8 cellular contexts compared by ENCODE assay signal in genomic region chr7:64794171-64794844, GRCh38. TPM values are rescaled to one million over a fixed set of nuclear protein-coding genes. Genes with fewer than 3 reads are reported as not detected.
DNase-seq lines count a peak whose midpoint lies in the region; ATAC-seq and TF ChIP-seq lines count a peak whose summit lies in the region.

Gene ZNF138 (plus strand): TSS chr7:64794428. CDS start chr7:64794569, 141 bp downstream.

- H3K36me3 ChIP-seq in heart right ventricle (peaks cover 0 to 13% (median 0%) of the 10 kb centered on the region in 9 donors), transverse colon (no peaks in the 10 kb centered on the region)

- TF ChIP-seq POLR2A in transverse colon (IDR thresholded peaks at IDR 0.05), result peak; percentile 70

- DNase-seq in GM13976 (ENCODE audit: low spot score), result peak; percentile 94
- peak; percentile 93 for DNase-seq in NCI-H1436 treated with DMSO at 0.1 percent for 48 hours (lab: John Stamatoyannopoulos, UW)
- peak; percentile 90 for DNase-seq in T follicular helper cell (ENCODE audit: low read depth)
- peak; percentile 93 for DNase-seq in amniotic epithelial cell (ENCODE audit: low read depth)
- DNase-seq in heart right ventricle, result peak; percentile 94 to 97
- DNase-seq in pons (ENCODE audit: low spot score), result peak; percentile 98
- DNase-seq in transverse colon, result peak; percentile 96

- peak within 1 kb of the TSS in 9 of 10 donors; percentile 54 to 88 (median 80) for H3K27ac ChIP-seq in heart right ventricle
- peak within 1 kb of the TSS; percentile 84 to 90 (median 86) for H3K27ac ChIP-seq in transverse colon

- in situ Hi-C loops in GM13976 (cut with MboI; ENCODE audit: low sequenced_read_pairs, unreplicated experiment) (no loop called here), transverse colon (cut with MboI; ENCODE audit: low pct_ligation_motif_present in 1 of 4, low pct_unique_long_range_greater_than_20kb in 1 of 4, low sequenced_read_pairs in 3 of 4) (loop anchor here in 1 of 4 donors (25.0 kb wide), 3 partner anchors 93 to 232 kb away; partner anchors contain the start of genes ZNF107 and ZNF680)

- no peak for TF ChIP-seq CTCF in GM13976 (IDR thresholded peaks at IDR 0.05; ENCODE audit: borderline replicate concordance, control extremely low read depth, extremely low read depth, insufficient read depth, missing control alignments)
- peak in 2 of 9 donors; percentile 15 to 23 for TF ChIP-seq CTCF in heart right ventricle (IDR thresholded peaks at IDR 0.05)
- peak in 2 of 5 experiments; percentile 31 to 33 for TF ChIP-seq CTCF in transverse colon (IDR thresholded peaks at IDR 0.05)

- H3K27me3 ChIP-seq in heart right ventricle, result no peaks in the 10 kb centered on the region
- H3K27me3 ChIP-seq in transverse colon, result no peaks in the 10 kb centered on the region

- peak; percentile 100 for ATAC-seq in HG02852 (IDR thresholded peaks at IDR 0.05; ENCODE audit: unreplicated experiment)
- peak; percentile 100 for ATAC-seq in heart right ventricle

- intact Hi-C loops in heart right ventricle (cut with DNase I) (loop anchor here in 1 of 10 donors (5.0 kb wide), 1 partner anchor 127 kb away; the partner anchor contains the start of gene ZNF107), transverse colon (cut with DNase I; ENCODE audit: low total_unique reads) (no loop called here)

- WGBS in heart right ventricle, 2 donors, result 0% methylated on average over 32 of the region's 32 CpGs
- 0% methylated on average over 32 of the region's 32 CpGs; no CpG with 5 or more reads in 1 of the 2 donors for WGBS in transverse colon (ENCODE audit: low coverage in 1 of 2), 2 donors

- no peak for TF ChIP-seq EP300 in transverse colon (IDR thresholded peaks at IDR 0.05; ENCODE audit: low read depth)

- peaks cover 0 to 23% (median 13%) of the 10 kb centered on the region in 9 donors for H3K4me1 ChIP-seq in heart right ventricle
- H3K4me1 ChIP-seq in transverse colon, result peaks cover 7 to 18% (median 9%) of the 10 kb centered on the region in 4 donors

- H3K4me3 ChIP-seq in heart right ventricle (peak within 1 kb of the TSS; percentile 43 to 86 (median 81)), transverse colon (peak within 1 kb of the TSS; percentile 40 to 87 (median 66))

- H3K9me3 ChIP-seq in heart right ventricle (no peaks in the 10 kb centered on the region), transverse colon (no peaks in the 10 kb centered on the region)

RNA-seq across cellular contexts. Expression of gene ZNF138, which starts in this region (rescaled TPM):
- total RNA-seq in heart right ventricle (1 to 10 TPM; 3.9 to 6.7 (median 5.1) TPM), transverse colon (10 to 100 TPM in 2 of 4 donors, 1 to 10 TPM in 2; 4.2 to 17.2 (median 10.9) TPM)
- polyA plus RNA-seq in heart right ventricle, result 1 to 10 TPM; 1.4 to 9.1 TPM

Comparison
In these comparisons a context has a peak if more than half of its experiments do, and no peak if none do; other contexts are left out.
1. Peak in every context shown above with its lines: DNase-seq, ATAC-seq, H3K4me3 ChIP-seq and H3K27ac ChIP-seq.